Comparison of ENCODE assay signal across 21 cellular contexts in genomic region chr13:107964356-107964755, GRCh38.
DNase-seq lines count a peak whose midpoint lies in the region; ATAC-seq, FAIRE-seq and TF ChIP-seq lines count a peak whose summit lies in the region.
"Had no signal": no experiment of that assay in that cellular context is flagged by ENCODE, and none has a peak within 500 bp of the region (broad histone marks: within the 10 kb centered on the region; RNA-seq: fewer than 3 reads in every experiment).

No MANE protein-coding gene starts in this region.

- no peaks in the 10 kb centered on the region for H3K79me1 ChIP-seq in neuronal stem cell (ENCODE audit: low read depth, low read length)

- H3K27ac ChIP-seq in K562 (ENCODE audit: extremely low read depth, low read depth, low read length) (no peak overlapping the region), neuronal stem cell (replicated peaks; ENCODE audit: low read length) (no peak overlapping the region)
- H3K27ac ChIP-seq: parathyroid adenoma had no signal

- H3K9me1 ChIP-seq in K562 (ENCODE audit: control insufficient read depth, insufficient read depth, low read length) = no peaks in the 10 kb centered on the region

- H4K8ac ChIP-seq in neuronal stem cell (ENCODE audit: low read depth, low read length) = no peak overlapping the region

- H3K4me1 ChIP-seq in K562 (replicated peaks in 1 of 2; ENCODE audit: control insufficient read depth in 2 of 2, insufficient read depth in 2 of 2, low read length in 2 of 2) (no peaks in the 10 kb centered on the region), neuronal stem cell (ENCODE audit: control insufficient read depth in 2 of 2, insufficient read depth in 1 of 2, low read depth in 1 of 2, low read length in 2 of 2) (no peaks in the 10 kb centered on the region)
- H3K4me1 ChIP-seq: parathyroid adenoma had no signal

- H3K27me3 ChIP-seq in K562 (ENCODE audit: control insufficient read depth in 2 of 2, insufficient read depth in 2 of 2, low read length in 2 of 2) (no peaks in the 10 kb centered on the region), neuronal stem cell (ENCODE audit: control insufficient read depth in 3 of 3, insufficient read depth in 3 of 3, low read depth in 1 of 3, low read length in 3 of 3) (no peaks in the 10 kb centered on the region)

- H2BK120ac ChIP-seq in neuronal stem cell (ENCODE audit: low read depth, low read length) = no peak overlapping the region

- H3K4me2 ChIP-seq in K562 (ENCODE audit: insufficient read depth, low read length) (no peak overlapping the region), neuronal stem cell (ENCODE audit: insufficient read depth, low read length, poor library complexity, severe bottlenecking) (no peak overlapping the region)

- no peak overlapping the region for H2AK5ac ChIP-seq in neuronal stem cell (ENCODE audit: low read depth, low read length)

- no peak for TF ChIP-seq RAD21 in K562 (CRISPR knock-in tag; conservative IDR thresholded peaks at IDR 0.05 in 1 of 2, IDR thresholded peaks at IDR 0.05 in 1 of 2)

- no peak for FAIRE-seq in K562 (lab: Jason Lieb, UNC)
- FAIRE-seq: GM12892, HepG2 had no signal

- ATAC-seq in K562 = no peak
- ATAC-seq: HepG2 had no signal

- H3K14ac ChIP-seq in neuronal stem cell (ENCODE audit: low read length) = no peak overlapping the region

- H2BK12ac ChIP-seq in neuronal stem cell (ENCODE audit: low read length) = no peak overlapping the region

- BruUV-seq in K562 (replicated peaks; lab: Mats Ljungman, UMichigan) = no TSS peak

- H3K9me3 ChIP-seq in K562 (replicated peaks; ENCODE audit: control insufficient read depth, insufficient read depth, low read depth, low read length) (no peaks in the 10 kb centered on the region), neuronal stem cell (replicated peaks in 1 of 2; ENCODE audit: control insufficient read depth in 2 of 2, insufficient read depth in 1 of 2, low read depth in 1 of 2, low read length in 2 of 2) (no peaks in the 10 kb centered on the region)

- TF ChIP-seq POLR2A in K562 (conservative IDR thresholded peaks at IDR 0.05) = no peak

- H2AFZ ChIP-seq in K562 (ENCODE audit: low read depth, low read length) (no peak overlapping the region), neuronal stem cell (ENCODE audit: low read length) (no peak overlapping the region)
- H2AFZ ChIP-seq: parathyroid adenoma had no signal

- in situ Hi-C loops in K562 (cut with MboI) = no loop called here

- no peak overlapping the region for H3K23ac ChIP-seq in neuronal stem cell (ENCODE audit: low read depth, low read length, poor library complexity)

- DNase-seq in DMS153 (lab: John Stamatoyannopoulos, UW) = peak; percentile 75
- DNase-seq in NCI-H1436 treated with DMSO at 0.1 percent for 48 hours (lab: John Stamatoyannopoulos, UW) = peak; percentile 6
- peak; percentile 47 to 79 for DNase-seq in NCI-H446 (lab: John Stamatoyannopoulos, UW)
- no peak for DNase-seq in K562 (ENCODE audit: extremely low read depth in 1 of 4, low spot score in 3 of 4)
- no peak for DNase-seq in activated CD4-positive, CD25-positive, alpha-beta regulatory T cell treated with anti-CD3 and anti-CD28 coated beads, Interleukin-2, amount 50 U/mL, for 72 hours
- DNase-seq in neuronal stem cell (ENCODE audit: low spot score) = no peak
- no peak for DNase-seq in HT-29 (ENCODE audit: low spot score)
- DNase-seq in cerebellum (ENCODE audit: low spot score) = no peak
- DNase-seq: activated B cell treated with CpG ODN at 0.5 μM for 24 hours; amniotic stem cell; caudate nucleus; CD8-positive, alpha-beta memory T cell; effector CD4-positive, alpha-beta T cell; immature natural killer cell; naive B cell; stimulated activated CD4-positive, alpha-beta T cell treated with anti-CD3 and anti-CD28 coated beads, Interleukin-2, amount 100 ng/mL, for 48 hours; T-helper 2 cell had no signal

- no peak overlapping the region for H2BK15ac ChIP-seq in neuronal stem cell (ENCODE audit: low read length)

- no peak for TF ChIP-seq EP300 in K562 (IDR thresholded peaks at IDR 0.05; ENCODE audit: low read length)

- intact Hi-C loops in K562 (cut with micrococcal nuclease) = no loop called here

- under 1% methylated on average over 4 of the region's 4 CpGs for WGBS in K562 (ENCODE audit: insufficient coverage, low coverage, missing lambda C conversion rate)
- no CpG with 5 or more reads among the region's 4 CpGs for WGBS in neuronal stem cell (ENCODE audit: extremely low coverage in 2 of 2, insufficient read length in 2 of 2, insufficient replicate concordance in 1 of 2), 2 donors

- CTCF ChIA-PET in K562 (lab: Yijun Ruan, JAX; ENCODE audit: low intra/inter-chr PET ratio) = no interaction called here

- no peak overlapping the region for H3K18ac ChIP-seq in neuronal stem cell (ENCODE audit: low read length)

- no peak overlapping the region for H2BK5ac ChIP-seq in neuronal stem cell (ENCODE audit: low read length)

- no peak overlapping the region for H3K4me3 ChIP-seq in K562
- no peak overlapping the region for H3K4me3 ChIP-seq in neuronal stem cell (ENCODE audit: low read length in 2 of 2)
- H3K4me3 ChIP-seq: lung had no signal

- no peak for TF ChIP-seq CTCF in K562 (IDR thresholded peaks at IDR 0.05 in 2 of 3, conservative IDR thresholded peaks at IDR 0.05 in 1 of 3; ENCODE audit: insufficient read depth in 2 of 3, low read depth in 1 of 3, low read length in 3 of 3)

- H3K4ac ChIP-seq in neuronal stem cell (ENCODE audit: low read length) = no peak overlapping the region

- no peaks in the 10 kb centered on the region for H3K36me3 ChIP-seq in K562 (ENCODE audit: control insufficient read depth, insufficient read depth, low read length)
- no peaks in the 10 kb centered on the region for H3K36me3 ChIP-seq in neuronal stem cell (replicated peaks in 1 of 2; ENCODE audit: control insufficient read depth in 2 of 2, insufficient read depth in 2 of 2, low read length in 2 of 2)

- H4K20me1 ChIP-seq in K562 (replicated peaks; ENCODE audit: control insufficient read depth, insufficient read depth, low read length) = no peaks in the 10 kb centered on the region

- H3K79me2 ChIP-seq in K562 (ENCODE audit: control insufficient read depth, insufficient read depth, low read length) = no peaks in the 10 kb centered on the region
- H3K79me2 ChIP-seq: parathyroid adenoma had no signal

- H3K9ac ChIP-seq in K562 (ENCODE audit: insufficient read depth in 1 of 2, low read depth in 2 of 2, low read length in 2 of 2) = no peak overlapping the region
- no peak overlapping the region for H3K9ac ChIP-seq in neuronal stem cell (ENCODE audit: low read depth, low read length, poor library complexity)
- H3K9ac ChIP-seq: parathyroid adenoma had no signal

- no peak overlapping the region for H4K91ac ChIP-seq in neuronal stem cell (ENCODE audit: low read depth, low read length, poor library complexity)

- POLR2A ChIA-PET in K562 (lab: Yijun Ruan, JAX) = interaction anchor here (0.9 to 1.3 kb wide), 5 partner anchors 9 to 21 kb away, joined by 3 to 5 read pairs (median 3); no protein-coding TSS in a partner anchor

TF ChIP-seq in K562, 482 proteins besides CTCF, POLR2A, EP300 and RAD21:
- TF ChIP-seq MLX (CRISPR knock-in tag; conservative IDR thresholded peaks at IDR 0.05) (0 out of 4 replicates have a peak, but pooled peaks of 1 of the 2 experiments have one; percentile 17), E2F1 (CRISPR knock-in tag; IDR thresholded peaks at IDR 0.05) (peak; percentile 57; the same call in 1 of the 2 replicates), POU5F1 (IDR thresholded peaks at IDR 0.05; ENCODE audit: borderline replicate concordance, low read depth, low read length, partially characterized antibody) (no peak), ELK1 (CRISPR knock-in tag; IDR thresholded peaks at IDR 0.05) (no peak), TGIF2 (CRISPR knock-in tag; IDR thresholded peaks at IDR 0.05) (0 out of 2 replicates have a peak, but pooled peaks have one; percentile 5)
TF ChIP-seq in K562: peak in this region for 3.

Comparison
In these comparisons a context has a peak if more than half of its experiments do, and no peak if none do; other contexts are left out.
1. DNase-seq: peak in DMS153 (single experiment), NCI-H1436 treated with DMSO at 0.1 percent for 48 hours (single experiment) and NCI-H446 (2 of 2); none in K562 (0 of 4), activated CD4-positive, CD25-positive, alpha-beta regulatory T cell treated with anti-CD3 and anti-CD28 coated beads, Interleukin-2, amount 50 U/mL, for 72 hours (single experiment), neuronal stem cell (single experiment), HT-29 (single experiment) and cerebellum (single experiment).